In the genomic region with DNA sequence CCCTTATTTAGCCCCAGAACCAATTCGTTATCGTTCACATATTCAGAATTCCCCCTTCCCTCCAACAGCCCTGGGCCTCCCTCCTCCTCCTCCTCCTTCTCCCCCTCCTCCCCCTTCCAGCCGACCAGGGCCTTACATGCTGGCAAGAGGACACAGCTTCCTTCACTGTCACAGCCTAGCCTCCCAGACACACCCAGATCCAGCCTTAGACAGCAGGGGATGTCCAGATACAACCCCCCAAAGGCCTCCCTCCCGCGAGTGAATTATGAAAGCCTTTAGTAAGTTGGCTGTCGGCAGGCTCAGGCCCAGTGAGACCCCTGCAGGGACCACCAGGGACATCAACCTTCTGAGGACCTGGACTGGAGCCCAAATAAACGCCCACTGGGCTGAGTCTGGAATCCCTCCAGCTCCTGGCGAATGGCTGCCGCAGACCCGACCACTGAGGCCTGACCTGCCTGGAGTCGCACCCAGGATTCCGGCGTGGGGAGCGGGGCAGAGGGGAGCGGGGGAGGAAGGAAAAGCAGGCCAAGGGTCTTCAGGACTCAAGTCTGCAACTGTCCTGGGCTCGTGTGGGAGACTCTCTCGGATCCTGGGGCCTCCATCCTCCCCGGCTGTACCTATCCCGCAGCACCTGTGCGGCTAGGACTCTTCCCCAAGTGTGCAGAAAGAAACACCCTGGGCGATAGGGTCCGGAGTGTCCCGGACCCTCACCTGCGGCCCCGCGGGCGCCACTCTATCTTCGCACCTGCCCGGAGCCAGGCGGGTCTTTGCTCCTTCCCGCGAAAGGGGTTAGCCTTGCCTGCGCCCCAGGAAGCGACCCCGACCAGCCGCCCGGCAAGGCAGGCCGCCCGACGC, we compare ENCODE assay signal across 8 cellular contexts. TPM values are rescaled to one million over a fixed set of nuclear protein-coding genes. Genes with fewer than 3 reads are reported as not detected.
DNase-seq lines count a peak whose midpoint lies in the region; ATAC-seq and TF ChIP-seq lines count a peak whose summit lies in the region.

No MANE protein-coding gene starts in this region.

- peak overlapping the region; percentile 51 for H3K27ac ChIP-seq in cardiac muscle cell

- peak; percentile 24 for ATAC-seq in GM18517 (IDR thresholded peaks at IDR 0.05; ENCODE audit: unreplicated experiment)
- no peak for ATAC-seq in HG03196 (IDR thresholded peaks at IDR 0.05; ENCODE audit: unreplicated experiment)

- peaks cover 41% of the 10 kb centered on the region for H3K27me3 ChIP-seq in cardiac muscle cell

- H3K36me3 Mint-ChIP-seq in activated T-helper 2 cell treated with anti-CD3 and anti-CD28 coated beads, Interferon-gamma antibody, Interleukin-2, Interleukin-4, amounts not matched to agents 10 μg/mL and 5 μg/mL and 100 μg/mL, durations not matched to agents 14 hours and 24 hours and 36 hours (ENCODE audit: low read depth) = peaks cover 2% of the 10 kb centered on the region
- no peaks in the 10 kb centered on the region for H3K36me3 Mint-ChIP-seq in osteocyte (ENCODE audit: unreplicated experiment)

- H3K4me1 Mint-ChIP-seq in activated T-helper 2 cell treated with anti-CD3 and anti-CD28 coated beads, Interferon-gamma antibody, Interleukin-2, Interleukin-4, amounts not matched to agents 10 μg/mL and 5 μg/mL and 100 μg/mL, durations not matched to agents 14 hours and 24 hours and 36 hours (ENCODE audit: low read depth) = peaks cover 25% of the 10 kb centered on the region
- H3K4me1 Mint-ChIP-seq in osteocyte (ENCODE audit: unreplicated experiment) = peaks cover 36% of the 10 kb centered on the region

- no peaks in the 10 kb centered on the region for H3K36me3 ChIP-seq in cardiac muscle cell

- H3K4me1 ChIP-seq in cardiac muscle cell (ENCODE audit: low read depth) = peaks cover 9% of the 10 kb centered on the region

- no peak overlapping the region for H3K27ac Mint-ChIP-seq in activated T-helper 2 cell treated with anti-CD3 and anti-CD28 coated beads, Interferon-gamma antibody, Interleukin-2, Interleukin-4, amounts not matched to agents 10 μg/mL and 5 μg/mL and 100 μg/mL, durations not matched to agents 14 hours and 24 hours and 36 hours
- peak overlapping the region; percentile 64 for H3K27ac Mint-ChIP-seq in osteocyte (ENCODE audit: unreplicated experiment)

- H3K9me3 Mint-ChIP-seq in activated T-helper 2 cell treated with anti-CD3 and anti-CD28 coated beads, Interferon-gamma antibody, Interleukin-2, Interleukin-4, amounts not matched to agents 10 μg/mL and 5 μg/mL and 100 μg/mL, durations not matched to agents 14 hours and 24 hours and 36 hours = no peaks in the 10 kb centered on the region
- no peaks in the 10 kb centered on the region for H3K9me3 Mint-ChIP-seq in osteocyte (ENCODE audit: unreplicated experiment)

- TF ChIP-seq CTCF in AG09309 (IDR thresholded peaks at IDR 0.05; ENCODE audit: control insufficient read depth, insufficient read depth, low read depth, low read length, missing control alignments) (no peak), cardiac muscle cell (IDR thresholded peaks at IDR 0.05; ENCODE audit: low read depth, low read length) (no peak), osteocyte (IDR thresholded peaks at IDR 0.05) (peak; percentile 16)

- intact Hi-C loops in activated T-helper 2 cell treated with anti-CD3 and anti-CD28 coated beads, Interferon-gamma antibody, Interleukin-2, Interleukin-4, amounts not matched to agents 10 μg/mL and 5 μg/mL and 100 μg/mL, durations not matched to agents 14 hours and 24 hours and 36 hours (cut with micrococcal nuclease) = loop anchor here (2.0 kb wide), 1 partner anchor 22 kb away; no protein-coding TSS in a partner anchor

- peak overlapping the region; percentile 61 for H3K4me3 Mint-ChIP-seq in activated T-helper 2 cell treated with anti-CD3 and anti-CD28 coated beads, Interferon-gamma antibody, Interleukin-2, Interleukin-4, amounts not matched to agents 10 μg/mL and 5 μg/mL and 100 μg/mL, durations not matched to agents 14 hours and 24 hours and 36 hours (ENCODE audit: low read depth)
- peak overlapping the region; percentile 76 for H3K4me3 Mint-ChIP-seq in osteocyte (ENCODE audit: unreplicated experiment)

- H3K4me3 ChIP-seq in AG09309 (ENCODE audit: control insufficient read depth, low read depth, low read length) (peak overlapping the region; percentile 63), cardiac muscle cell (peak overlapping the region; percentile 74)

- no peaks in the 10 kb centered on the region for H3K9me3 ChIP-seq in cardiac muscle cell (ENCODE audit: low read depth)

- peaks cover 55% of the 10 kb centered on the region for H3K27me3 Mint-ChIP-seq in activated T-helper 2 cell treated with anti-CD3 and anti-CD28 coated beads, Interferon-gamma antibody, Interleukin-2, Interleukin-4, amounts not matched to agents 10 μg/mL and 5 μg/mL and 100 μg/mL, durations not matched to agents 14 hours and 24 hours and 36 hours (ENCODE audit: low read depth)
- no peaks in the 10 kb centered on the region for H3K27me3 Mint-ChIP-seq in osteocyte (ENCODE audit: unreplicated experiment)

- DNase-seq in AG09309 (ENCODE audit: low read depth) = no peak
- DNase-seq in HT1080 (ENCODE audit: low read depth) = peak; percentile 47
- no peak for DNase-seq in activated T-helper 2 cell treated with anti-CD3 and anti-CD28 coated beads, Interferon-gamma antibody, Interleukin-2, Interleukin-4, amounts not matched to agents 10 μg/mL and 5 μg/mL and 100 μg/mL, durations not matched to agents 14 hours and 24 hours and 36 hours (ENCODE audit: low spot score)
- peak; percentile 35 for DNase-seq in cardiac muscle cell (ENCODE audit: low read depth in 1 of 2, low spot score in 1 of 2)
- no peak for DNase-seq in osteocyte (ENCODE audit: extremely low spot score, unreplicated experiment)
- DNase-seq in NCI-H187 (lab: John Stamatoyannopoulos, UW) = no peak

RNA-seq across cellular contexts. Expression of gene SEPTIN8, which starts 0.7 kb away (rescaled TPM):
- total RNA-seq in HT1080 (2014; rRNA removed; shearing (Covaris generic)) = 41.6 and 50.9 TPM in 2 replicates
- 34.5 and 38.6 TPM in 2 replicates for polyA plus RNA-seq in HT1080 (2015; cell fraction: cytosol; rRNA removed)
- 80.1 and 85.6 TPM in 2 replicates for polyA plus RNA-seq in HT1080 (2015; cell fraction: nucleus; rRNA removed)
- total RNA-seq in activated T-helper 2 cell treated with anti-CD3 and anti-CD28 coated beads, Interferon-gamma antibody, Interleukin-2, Interleukin-4, amounts not matched to agents 10 μg/mL and 5 μg/mL and 100 μg/mL, durations not matched to agents 14 hours and 24 hours and 36 hours = 34.9 and 35.9 TPM in 2 replicates
- total RNA-seq in cardiac muscle cell (41.0 and 51.9 TPM in 2 replicates), osteocyte (57.9 and 60.2 TPM in 2 replicates)
- 18.6 and 24.4 TPM in 2 replicates for polyA plus RNA-seq in cardiac muscle cell

RNA-seq across cellular contexts. Expression of gene CCNI2, which starts 29.1 kb away (rescaled TPM):
- total RNA-seq in HT1080 (2014; rRNA removed; shearing (Covaris generic)) = not detected in 2 replicates
- polyA plus RNA-seq in HT1080 (2015; cell fraction: cytosol; rRNA removed) = not detected in 2 replicates
- 0.56 TPM in 1 of 2 replicates, not detected in the other for polyA plus RNA-seq in HT1080 (2015; cell fraction: nucleus; rRNA removed)
- 7.6 and 7.7 TPM in 2 replicates for total RNA-seq in activated T-helper 2 cell treated with anti-CD3 and anti-CD28 coated beads, Interferon-gamma antibody, Interleukin-2, Interleukin-4, amounts not matched to agents 10 μg/mL and 5 μg/mL and 100 μg/mL, durations not matched to agents 14 hours and 24 hours and 36 hours
- total RNA-seq in cardiac muscle cell = not detected in 2 replicates
- polyA plus RNA-seq in cardiac muscle cell = 0.66 and 0.97 TPM in 2 replicates
- not detected in 2 replicates for total RNA-seq in osteocyte

RNA-seq across cellular contexts. Expression of gene SOWAHA, which starts 36.8 kb away (rescaled TPM):
- total RNA-seq in HT1080 (2014; rRNA removed; shearing (Covaris generic)) = not detected in 2 replicates
- polyA plus RNA-seq in HT1080 (2015; cell fraction: cytosol; rRNA removed) = 0.02 TPM in 2 replicates
- not detected in 2 replicates for polyA plus RNA-seq in HT1080 (2015; cell fraction: nucleus; rRNA removed)
- total RNA-seq in activated T-helper 2 cell treated with anti-CD3 and anti-CD28 coated beads, Interferon-gamma antibody, Interleukin-2, Interleukin-4, amounts not matched to agents 10 μg/mL and 5 μg/mL and 100 μg/mL, durations not matched to agents 14 hours and 24 hours and 36 hours = 0.28 and 0.32 TPM in 2 replicates
- total RNA-seq in cardiac muscle cell (0.14 TPM in 1 of 2 replicates, not detected in the other), osteocyte (not detected in 2 replicates)
- polyA plus RNA-seq in cardiac muscle cell = not detected in 2 replicates

RNA-seq across cellular contexts. Expression of gene KIF3A, which starts 39.0 kb away (rescaled TPM):
- 2.9 and 3.6 TPM in 2 replicates for total RNA-seq in HT1080 (2014; rRNA removed; shearing (Covaris generic))
- polyA plus RNA-seq in HT1080 (2015; cell fraction: cytosol; rRNA removed) = 3.5 and 4.9 TPM in 2 replicates
- 11.4 and 18.1 TPM in 2 replicates for polyA plus RNA-seq in HT1080 (2015; cell fraction: nucleus; rRNA removed)
- total RNA-seq in activated T-helper 2 cell treated with anti-CD3 and anti-CD28 coated beads, Interferon-gamma antibody, Interleukin-2, Interleukin-4, amounts not matched to agents 10 μg/mL and 5 μg/mL and 100 μg/mL, durations not matched to agents 14 hours and 24 hours and 36 hours = 40.7 and 41.4 TPM in 2 replicates
- 4.8 and 5.4 TPM in 2 replicates for total RNA-seq in cardiac muscle cell
- 10.5 and 13.4 TPM in 2 replicates for polyA plus RNA-seq in cardiac muscle cell
- 15.3 and 21.9 TPM in 2 replicates for total RNA-seq in osteocyte

RNA-seq across cellular contexts. Expression of gene SHROOM1, which starts 54.1 kb away (rescaled TPM):
- 9.3 and 10.3 TPM in 2 replicates for total RNA-seq in HT1080 (2014; rRNA removed; shearing (Covaris generic))
- 8.5 and 13.4 TPM in 2 replicates for polyA plus RNA-seq in HT1080 (2015; cell fraction: cytosol; rRNA removed)
- 25.8 and 30.6 TPM in 2 replicates for polyA plus RNA-seq in HT1080 (2015; cell fraction: nucleus; rRNA removed)
- 7.7 and 9.3 TPM in 2 replicates for total RNA-seq in activated T-helper 2 cell treated with anti-CD3 and anti-CD28 coated beads, Interferon-gamma antibody, Interleukin-2, Interleukin-4, amounts not matched to agents 10 μg/mL and 5 μg/mL and 100 μg/mL, durations not matched to agents 14 hours and 24 hours and 36 hours
- 8.1 and 9.8 TPM in 2 replicates for total RNA-seq in cardiac muscle cell
- 13.3 TPM in 2 replicates for polyA plus RNA-seq in cardiac muscle cell
- total RNA-seq in osteocyte = 3.2 and 4.5 TPM in 2 replicates

Comparison
In these comparisons a context has a peak if more than half of its experiments do, and no peak if none do; other contexts are left out.
1. DNase-seq: peak in HT1080 (single experiment) and cardiac muscle cell (2 of 2); none in AG09309 (single experiment), activated T-helper 2 cell treated with anti-CD3 and anti-CD28 coated beads, Interferon-gamma antibody, Interleukin-2, Interleukin-4, amounts not matched to agents 10 μg/mL and 5 μg/mL and 100 μg/mL, durations not matched to agents 14 hours and 24 hours and 36 hours (single experiment), osteocyte (single experiment) and NCI-H187 (0 of 2).